8 cellular contexts compared by ENCODE assay signal in genomic region chr1:182589520-182589919, GRCh38. TPM values are rescaled to one million over a fixed set of nuclear protein-coding genes. Genes with fewer than 3 reads are reported as not detected.
DNase-seq lines count a peak whose midpoint lies in the region; ATAC-seq and TF ChIP-seq lines count a peak whose summit lies in the region.
"Had no signal": no experiment of that assay in that cellular context is flagged by ENCODE, and none has a peak within 500 bp of the region (broad histone marks: within the 10 kb centered on the region; RNA-seq: fewer than 3 reads in every experiment).

No MANE protein-coding gene starts in this region.

- H3K4me1 Mint-ChIP-seq in glutamatergic neuron (ENCODE audit: low read depth, unreplicated experiment), result peaks cover 4% of the 10 kb centered on the region
- H3K4me1 Mint-ChIP-seq in stimulated activated naive B cell treated with anti-CD40 and anti-IgM and Interleukin-4, amounts not matched to agents 10 μg/mL and 1 μg/mL and 100 μg/mL, for 72 hours, result peaks cover 22 to 37% of the 10 kb centered on the region in 2 donors

- intact Hi-C loops in HCT116 (cut with micrococcal nuclease), result no loop called here

- peaks cover 0 to 13% of the 10 kb centered on the region in 2 experiments; a peak in 2 of 4 replicates for H3K4me1 ChIP-seq in HCT116 (ENCODE audit: control insufficient read depth in 1 of 2, insufficient read depth in 2 of 2, low read length in 2 of 2)

- H2AFZ ChIP-seq in HCT116 (ENCODE audit: low read depth, low read length, poor library complexity, severe bottlenecking), result peak overlapping the region; percentile 91

- H3K4me3 ChIP-seq in HCT116 (replicated peaks in 1 of 2; ENCODE audit: low read depth in 1 of 2, low read length in 2 of 2), result peak overlapping the region in 1 of 2 experiments; percentile 69; a peak in 2 of 4 replicates

- no peaks in the 10 kb centered on the region for H3K36me3 ChIP-seq in HCT116 (ENCODE audit: control insufficient read depth in 1 of 2, insufficient read depth in 2 of 2, low read length in 2 of 2)

- H4K20me1 ChIP-seq in HCT116 (ENCODE audit: insufficient read depth), result no peaks in the 10 kb centered on the region

- no peak for ATAC-seq in HCT116
- peak in 1 of 2 donors; percentile 11 for ATAC-seq in stimulated activated naive B cell treated with anti-CD40 and anti-IgM and Interleukin-4, amounts not matched to agents 10 μg/mL and 1 μg/mL and 100 μg/mL, for 72 hours (replicated peaks)
- ATAC-seq in GM19455 (IDR thresholded peaks at IDR 0.05; ENCODE audit: unreplicated experiment), result no peak
- ATAC-seq in GM21367 (IDR thresholded peaks at IDR 0.05; ENCODE audit: unreplicated experiment), result no peak

- no TSS peak for BruUV-seq in HCT116 (replicated peaks; lab: Mats Ljungman, UMichigan)

- CTCF ChIA-PET in HCT116 (lab: Charles Lee), result interaction anchor here (1.7 to 1.8 kb wide), 2 partner anchors 195 to 197 kb away, joined by 7 read pairs; no protein-coding TSS in a partner anchor

- no peaks in the 10 kb centered on the region for H3K9me3 ChIP-seq in HCT116 (ENCODE audit: control insufficient read depth in 1 of 2, insufficient read depth in 1 of 2, low read depth in 1 of 2, low read length in 2 of 2)

- H3K9me2 ChIP-seq in HCT116 (ENCODE audit: insufficient read depth), result no peaks in the 10 kb centered on the region

- H3K36me3 Mint-ChIP-seq in glutamatergic neuron (ENCODE audit: unreplicated experiment), result no peaks in the 10 kb centered on the region
- peaks cover 17 to 19% of the 10 kb centered on the region in 2 donors for H3K36me3 Mint-ChIP-seq in stimulated activated naive B cell treated with anti-CD40 and anti-IgM and Interleukin-4, amounts not matched to agents 10 μg/mL and 1 μg/mL and 100 μg/mL, for 72 hours

- POLR2A ChIA-PET in HCT116 (lab: Charles Lee), result interaction anchor here (1.1 to 1.7 kb wide), 3 partner anchors 9 to 82 kb away, joined by 3 to 5 read pairs (median 3); no protein-coding TSS in a partner anchor

- H3K9me3 Mint-ChIP-seq in glutamatergic neuron (ENCODE audit: unreplicated experiment), result no peaks in the 10 kb centered on the region
- no peaks in the 10 kb centered on the region for H3K9me3 Mint-ChIP-seq in stimulated activated naive B cell treated with anti-CD40 and anti-IgM and Interleukin-4, amounts not matched to agents 10 μg/mL and 1 μg/mL and 100 μg/mL, for 72 hours

- no peak overlapping the region for H3K27ac ChIP-seq in HCT116 (ENCODE audit: low read depth, low read length)
- peak overlapping the region; percentile 87 for H3K27ac ChIP-seq in VCaP

- TF ChIP-seq CTCF in HCT116 (IDR thresholded peaks at IDR 0.05 in 2 of 3, conservative IDR thresholded peaks at IDR 0.05 in 1 of 3; ENCODE audit: borderline replicate concordance in 1 of 3, insufficient read depth in 1 of 3, low read depth in 2 of 3, low read length in 2 of 3) (no peak), VCaP (conservative IDR thresholded peaks at IDR 0.05) (no peak), glutamatergic neuron (IDR thresholded peaks at IDR 0.05; ENCODE audit: partially characterized antibody, unreplicated experiment) (no peak)

- H3K27me3 Mint-ChIP-seq in glutamatergic neuron (ENCODE audit: unreplicated experiment), result peaks cover 4% of the 10 kb centered on the region
- no peaks in the 10 kb centered on the region for H3K27me3 Mint-ChIP-seq in stimulated activated naive B cell treated with anti-CD40 and anti-IgM and Interleukin-4, amounts not matched to agents 10 μg/mL and 1 μg/mL and 100 μg/mL, for 72 hours

- no peak overlapping the region for H3K9ac ChIP-seq in HCT116 (ENCODE audit: low read length)

- H3K27ac Mint-ChIP-seq in glutamatergic neuron (ENCODE audit: unreplicated experiment), result no peak overlapping the region
- H3K27ac Mint-ChIP-seq in stimulated activated naive B cell treated with anti-CD40 and anti-IgM and Interleukin-4, amounts not matched to agents 10 μg/mL and 1 μg/mL and 100 μg/mL, for 72 hours, result peak overlapping the region; percentile 99

- peak overlapping the region; percentile 82 for H3K4me2 ChIP-seq in HCT116 (ENCODE audit: low read length)

- TF ChIP-seq POLR2A in HCT116 (IDR thresholded peaks at IDR 0.05; ENCODE audit: borderline replicate concordance, extremely low read depth, insufficient read depth, insufficient read length), result no peak

- H3K27me3 ChIP-seq in HCT116 (ENCODE audit: insufficient read depth, low read length), result no peaks in the 10 kb centered on the region

- H3K79me2 ChIP-seq in HCT116 (ENCODE audit: insufficient read depth, low read length), result no peaks in the 10 kb centered on the region

- RAD21 ChIA-PET in HCT116 (lab: Charles Lee; ENCODE audit: low non-redundant PET in 1 of 2, low total read pairs in 2 of 2, uncharacterized antibody in 2 of 2, unreplicated experiment in 2 of 2), result interaction anchor here (0.6 to 0.8 kb wide), 2 partner anchors 177 to 193 kb away, joined by 3 read pairs; no protein-coding TSS in a partner anchor

- no peak for DNase-seq in HCT116 (ENCODE audit: low read depth, low spot score)
- no peak for DNase-seq in glutamatergic neuron
- DNase-seq in stimulated activated naive B cell treated with anti-CD40 and anti-IgM and Interleukin-4, amounts not matched to agents 10 μg/mL and 1 μg/mL and 100 μg/mL, for 72 hours, result no peak
- DNase-seq in COLO829 (ENCODE audit: low spot score), result no peak
- DNase-seq: NCI-H510A had no signal

- no peak for TF ChIP-seq RAD21 in HCT116 (IDR thresholded peaks at IDR 0.05; ENCODE audit: low read depth)

- peak overlapping the region; percentile 86 for H3K4me3 Mint-ChIP-seq in glutamatergic neuron (ENCODE audit: unreplicated experiment)
- peak overlapping the region; percentile 96 to 97 for H3K4me3 Mint-ChIP-seq in stimulated activated naive B cell treated with anti-CD40 and anti-IgM and Interleukin-4, amounts not matched to agents 10 μg/mL and 1 μg/mL and 100 μg/mL, for 72 hours

TF ChIP-seq in HCT116, 20 proteins besides CTCF, POLR2A, EP300 and RAD21:
- TF ChIP-seq YY1 (IDR thresholded peaks at IDR 0.05; ENCODE audit: extremely low read depth, insufficient replicate concordance, low read depth, low read length) (no peak), ZBTB33 (IDR thresholded peaks at IDR 0.05; ENCODE audit: extremely low read depth, insufficient replicate concordance, low read length) (no peak)
- TF ChIP-seq, protein P1, sequence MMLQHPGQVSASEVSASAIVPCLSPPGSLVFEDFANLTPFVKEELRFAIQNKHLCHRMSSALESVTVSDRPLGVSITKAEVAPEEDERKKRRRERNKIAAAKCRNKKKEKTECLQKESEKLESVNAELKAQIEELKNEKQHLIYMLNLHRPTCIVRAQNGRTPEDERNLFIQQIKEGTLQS (IDR thresholded peaks at IDR 0.05), result no peak

RNA-seq across cellular contexts. Expression of gene RNASEL, which starts 0.5 kb away (rescaled TPM):
- total RNA-seq in HCT116 (2021; ENCODE audit: unreplicated experiment) (2.9 TPM), glutamatergic neuron (ENCODE audit: unreplicated experiment) (1.3 TPM)
- polyA plus RNA-seq in HCT116 (2012), result 1.6 and 2.0 TPM in 2 replicates

RNA-seq across cellular contexts. Expression of gene RGS16, which starts 14.7 kb away (rescaled TPM):
- total RNA-seq in HCT116 (2021; ENCODE audit: unreplicated experiment) (6.5 TPM), glutamatergic neuron (ENCODE audit: unreplicated experiment) (37.2 TPM)
- 7.0 and 7.9 TPM in 2 replicates for polyA plus RNA-seq in HCT116 (2012)
